Comparison of ENCODE assay signal across 28 cellular contexts in genomic region chr5:74406844-74407243, GRCh38.
DNase-seq lines count a peak whose midpoint lies in the region; ATAC-seq, FAIRE-seq and TF ChIP-seq lines count a peak whose summit lies in the region.
"Had no signal": no experiment of that assay in that cellular context is flagged by ENCODE, and none has a peak within 500 bp of the region (broad histone marks: within the 10 kb centered on the region; RNA-seq: fewer than 3 reads in every experiment).

No MANE protein-coding gene starts in this region.

- peak overlapping the region; percentile 53 for H3K18ac ChIP-seq in mesendoderm (ENCODE audit: low read length)

- H3K79me2 ChIP-seq in mesendoderm (ENCODE audit: control insufficient read depth, insufficient read depth, low read length): no peaks in the 10 kb centered on the region

- H3K79me1 ChIP-seq in mesendoderm (ENCODE audit: low read length): no peaks in the 10 kb centered on the region

- no peak overlapping the region for H4K5ac ChIP-seq in mesendoderm (ENCODE audit: low read length)

- H2BK5ac ChIP-seq in mesendoderm (ENCODE audit: low read length): no peak overlapping the region

- no peak overlapping the region for H4K8ac ChIP-seq in mesendoderm (ENCODE audit: low read depth, low read length)

- intact Hi-C loops in Right ventricle myocardium inferior (cut with DNase I) (no loop called here), cardiac septum (cut with DNase I) (no loop called here), esophagus muscularis mucosa (cut with DNase I) (no loop called here), tibial artery (cut with DNase I; ENCODE audit: low total_unique reads) (no loop called here)

- no peak for TF ChIP-seq POLR2A in esophagus muscularis mucosa (IDR thresholded peaks at IDR 0.05; ENCODE audit: low read depth)

- H3K4me3 ChIP-seq in esophagus muscularis mucosa (no peak overlapping the region), mesendoderm (ENCODE audit: low read length) (no peak overlapping the region), tibial artery (no peak overlapping the region)
- H3K4me3 ChIP-seq: BLaER1 treated with 17β-estradiol and CSF1 and Interleukin-3, amounts not matched to agents 10 nM and 100 nM; K562; SK-N-MC had no signal

- H3K27me3 ChIP-seq in esophagus muscularis mucosa (no peaks in the 10 kb centered on the region), mesendoderm (ENCODE audit: insufficient read depth, low read length, poor library complexity) (no peaks in the 10 kb centered on the region), tibial artery (no peaks in the 10 kb centered on the region)
- H3K27me3 ChIP-seq: BLaER1 treated with 17β-estradiol and CSF1 and Interleukin-3, amounts not matched to agents 10 nM and 100 nM had no signal

- no peak overlapping the region for H3K4ac ChIP-seq in mesendoderm (ENCODE audit: low read depth, low read length)

- ATAC-seq in Right ventricle myocardium inferior: peak; percentile 50
- no peak for ATAC-seq in HG03457 (IDR thresholded peaks at IDR 0.05; ENCODE audit: unreplicated experiment)
- ATAC-seq: K562 had no signal

- H2BK120ac ChIP-seq in mesendoderm (ENCODE audit: low read depth, low read length): no peak overlapping the region

- DNase-seq in Right ventricle myocardium inferior (ENCODE audit: missing footprints) (no peak), cardiac septum (ENCODE audit: low spot score) (no peak), esophagus muscularis mucosa (ENCODE audit: extremely low spot score) (peak; percentile 72), mesendoderm (no peak), tibial artery (peak; percentile 68 to 74), cortex of kidney (lab: John Stamatoyannopoulos, UW) (no peak), D721Med (ENCODE audit: insufficient read length, low spot score) (no peak)
- DNase-seq: AML-193; CD4-positive, alpha-beta T cell; DND-41; H7; Kasumi-1; NCI-H1105 treated with DMSO at 0.1 percent for 48 hours; NCI-H146; NCI-H1930; NCI-H446 treated with DMSO at 0.1 percent for 48 hours; NCI-H526; NCI-H82; NK-92 treated with Interleukin-12 subunit alpha and Interleukin-12 subunit beta, amount 100 ng/mL, for 24 hours; SIG-M5; SW 1271 had no signal

- 93% methylated on average over 3 of the region's 3 CpGs for WGBS in esophagus muscularis mucosa
- WGBS in mesendoderm (ENCODE audit: extremely low coverage, insufficient coverage, low lambda C conversion rate): no CpG with 5 or more reads among the region's 3 CpGs

- H3K36me3 ChIP-seq in esophagus muscularis mucosa (no peaks in the 10 kb centered on the region), mesendoderm (ENCODE audit: control insufficient read depth, insufficient read depth, low read length) (no peaks in the 10 kb centered on the region), tibial artery (no peaks in the 10 kb centered on the region)
- H3K36me3 ChIP-seq: BLaER1 treated with 17β-estradiol and CSF1 and Interleukin-3, amounts not matched to agents 10 nM and 100 nM had no signal

- H3K23ac ChIP-seq in mesendoderm (ENCODE audit: low read length): no peak overlapping the region

- FAIRE-seq in D721Med (lab: Jason Lieb, UNC): no peak
- FAIRE-seq: A204.1, HTR-8/SVneo, K562 had no signal

- TF ChIP-seq CTCF in esophagus muscularis mucosa (IDR thresholded peaks at IDR 0.05) (no peak), tibial artery (IDR thresholded peaks at IDR 0.05) (no peak), D721Med (IDR thresholded peaks at IDR 0.05; ENCODE audit: insufficient read depth, missing control alignments) (no peak)

- no peak overlapping the region for H3K9ac ChIP-seq in mesendoderm (ENCODE audit: low read length)
- H3K9ac ChIP-seq: BLaER1 treated with 17β-estradiol and CSF1 and Interleukin-3, amounts not matched to agents 10 nM and 100 nM had no signal

- H3K56ac ChIP-seq in mesendoderm (ENCODE audit: low read length): no peak overlapping the region

- no peak for TF ChIP-seq EP300 in esophagus muscularis mucosa (IDR thresholded peaks at IDR 0.05)

- H3K4me1 ChIP-seq in esophagus muscularis mucosa (no peaks in the 10 kb centered on the region), mesendoderm (ENCODE audit: control insufficient read depth, low read depth, low read length) (peaks cover under 1% of the 10 kb centered on the region), tibial artery (no peaks in the 10 kb centered on the region)

- H3K9me3 ChIP-seq in esophagus muscularis mucosa (no peaks in the 10 kb centered on the region), tibial artery (no peaks in the 10 kb centered on the region)
- H3K9me3 ChIP-seq: BLaER1 treated with 17β-estradiol and CSF1 and Interleukin-3, amounts not matched to agents 10 nM and 100 nM had no signal

- no peak overlapping the region for H3K4me2 ChIP-seq in mesendoderm (ENCODE audit: low read length)
- H3K4me2 ChIP-seq: BLaER1 treated with 17β-estradiol and CSF1 and Interleukin-3, amounts not matched to agents 10 nM and 100 nM had no signal

- no peak overlapping the region for H3K27ac ChIP-seq in esophagus muscularis mucosa (replicated peaks in 1 of 4)
- H3K27ac ChIP-seq in mesendoderm (ENCODE audit: low read depth, low read length): no peak overlapping the region
- H3K27ac ChIP-seq in tibial artery: peak overlapping the region in 1 of 2 donors; percentile 13
- H3K27ac ChIP-seq: BLaER1 treated with 17β-estradiol and CSF1 and Interleukin-3, amounts not matched to agents 10 nM and 100 nM; RWPE1; SK-N-MC had no signal

- H2AK5ac ChIP-seq in mesendoderm (ENCODE audit: low read length): no peak overlapping the region

- H2BK15ac ChIP-seq in mesendoderm (replicated peaks; ENCODE audit: low read depth): no peak overlapping the region

Comparison
In these comparisons a context has a peak if more than half of its experiments do, and no peak if none do; other contexts are left out.
1. DNase-seq: peak in esophagus muscularis mucosa (single experiment) and tibial artery (2 of 2); none in Right ventricle myocardium inferior (single experiment), cardiac septum (single experiment), mesendoderm (single experiment), cortex of kidney (single experiment) and D721Med (single experiment).